Comparison of ENCODE assay signal across 14 cellular contexts in the genomic region with DNA sequence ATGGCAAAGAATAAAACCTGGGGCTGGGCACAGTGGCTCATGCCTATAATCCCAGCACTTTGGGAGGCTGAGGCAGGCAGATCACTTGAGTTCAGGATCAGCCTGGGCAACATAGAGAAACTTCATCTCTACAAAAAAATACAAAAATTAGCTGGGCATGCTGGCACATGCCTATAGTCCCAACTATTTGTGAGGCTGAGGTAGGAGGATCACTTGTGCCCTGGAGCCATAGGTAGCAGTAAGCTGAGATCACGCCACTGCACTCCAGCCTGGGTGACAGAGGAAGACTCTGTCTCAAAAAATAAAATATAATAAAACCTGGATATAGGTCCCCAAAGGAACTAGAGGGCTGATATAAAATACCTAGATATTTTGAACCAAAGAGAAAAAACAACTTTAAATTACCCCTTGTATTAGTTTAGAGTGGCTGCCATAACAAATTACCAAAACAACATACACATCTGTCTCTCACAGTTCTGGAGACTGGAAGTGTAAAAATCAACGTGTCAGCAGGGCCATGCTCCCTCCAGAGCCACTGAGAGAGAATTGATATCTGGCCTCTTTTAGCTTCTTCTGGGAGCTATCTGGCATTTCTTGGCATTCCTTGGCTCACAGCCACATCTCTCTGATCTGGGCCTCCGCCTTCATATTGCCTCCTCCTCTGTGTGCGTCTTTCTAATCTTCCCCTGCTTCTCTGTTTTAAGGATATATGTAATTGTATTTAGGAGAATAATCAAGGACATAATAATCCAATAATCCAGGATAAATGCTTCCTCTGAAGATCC. TPM values are rescaled to one million over a fixed set of nuclear protein-coding genes. Genes with fewer than 3 reads are reported as not detected.
A peak's percentile ranks its signal among the peaks of the same experiment; 100 is the strongest.
DNase-seq lines count a peak whose midpoint lies in the region; ATAC-seq and TF ChIP-seq lines count a peak whose summit lies in the region.
"Had no signal": no experiment of that assay in that cellular context is flagged by ENCODE, and none has a peak within 500 bp of the region (broad histone marks: within the 10 kb centered on the region; RNA-seq: fewer than 3 reads in every experiment).

No MANE protein-coding gene starts in this region.

- H3K9me3 ChIP-seq in tibial artery = no peaks in the 10 kb centered on the region
- H3K9me3 ChIP-seq: HAP-1 had no signal

- no peak for TF ChIP-seq CTCF in foreskin keratinocyte (conservative IDR thresholded peaks at IDR 0.05)
- no peak for TF ChIP-seq CTCF in tibial artery (IDR thresholded peaks at IDR 0.05)

- no peaks in the 10 kb centered on the region for H3K36me3 ChIP-seq in tibial artery
- H3K36me3 ChIP-seq: HAP-1 had no signal

- H3K4me3 ChIP-seq in tibial artery = no peak overlapping the region
- H3K4me3 ChIP-seq: HAP-1 had no signal

- peak; percentile 95 for ATAC-seq in foreskin keratinocyte
- ATAC-seq in GM18520 (IDR thresholded peaks at IDR 0.05; ENCODE audit: unreplicated experiment) = no peak
- no peak for ATAC-seq in HG02970 (IDR thresholded peaks at IDR 0.05; ENCODE audit: low FRiP score, unreplicated experiment)

- H3K27ac ChIP-seq in foreskin keratinocyte = peak overlapping the region; percentile 83
- no peak overlapping the region for H3K27ac ChIP-seq in tibial artery
- H3K27ac ChIP-seq: C4-2B had no signal

- DNase-seq in NCI-H82 (lab: John Stamatoyannopoulos, UW) (peak; percentile 22), astrocyte of the hippocampus (ENCODE audit: low read depth, low spot score) (peak; percentile 4), foreskin keratinocyte (peak in 1 of 2 donors; percentile 79), tibial artery (no peak)
- DNase-seq in activated CD4-positive, alpha-beta T cell treated with anti-CD3 and anti-CD28 coated beads, Interleukin-2, amount 50 U/mL, for 4 hours = no peak
- DNase-seq: AML-193, DND-41, NCI-H1092 treated with DMSO at 0.1 percent for 48 hours, NCI-H2081 treated with DMSO at 0.1 percent for 48 hours, Right ventricle myocardium superior had no signal

- intact Hi-C loops in tibial artery (cut with DNase I; ENCODE audit: low total_unique reads) = no loop called here

- no peaks in the 10 kb centered on the region for H3K27me3 ChIP-seq in foreskin keratinocyte
- H3K27me3 ChIP-seq in tibial artery = no peaks in the 10 kb centered on the region

- peaks cover 11% of the 10 kb centered on the region for H3K4me1 ChIP-seq in foreskin keratinocyte
- H3K4me1 ChIP-seq in tibial artery = no peaks in the 10 kb centered on the region
- H3K4me1 ChIP-seq: HAP-1 had no signal

RNA-seq across cellular contexts. Expression of gene ATF7IP, which starts 47.9 kb away (rescaled TPM):
- 26.3 and 33.1 TPM in 2 replicates for total RNA-seq in foreskin keratinocyte
- polyA plus RNA-seq in foreskin keratinocyte = 5.7 and 6.1 TPM in 2 replicates

Comparison
In these comparisons a context has a peak if more than half of its experiments do, and no peak if none do; other contexts are left out.
1. DNase-seq: peak in NCI-H82 (single experiment) and astrocyte of the hippocampus (single experiment); none in activated CD4-positive, alpha-beta T cell treated with anti-CD3 and anti-CD28 coated beads, Interleukin-2, amount 50 U/mL, for 4 hours (0 of 2) and tibial artery (0 of 2).